14 cellular contexts compared by ENCODE assay signal in genomic region chr5:179378441-179379271, GRCh38. TPM values are rescaled to one million over a fixed set of nuclear protein-coding genes. Genes with fewer than 3 reads are reported as not detected.
A peak's percentile ranks its signal among the peaks of the same experiment; 100 is the strongest.
DNase-seq lines count a peak whose midpoint lies in the region; ATAC-seq and TF ChIP-seq lines count a peak whose summit lies in the region.
"Had no signal": no experiment of that assay in that cellular context is flagged by ENCODE, and none has a peak within 500 bp of the region (broad histone marks: within the 10 kb centered on the region; RNA-seq: fewer than 3 reads in every experiment).

No MANE protein-coding gene starts in this region.

- in situ Hi-C loops in transverse colon (cut with MboI; ENCODE audit: low pct_ligation_motif_present in 1 of 4, low pct_unique_long_range_greater_than_20kb in 1 of 4, low sequenced_read_pairs in 3 of 4), result no loop called here

- H3K4me1 ChIP-seq in HEK293 (ENCODE audit: control insufficient read depth, insufficient read depth, low read length) (no peaks in the 10 kb centered on the region), transverse colon (no peaks in the 10 kb centered on the region)

- WGBS in transverse colon (ENCODE audit: low coverage in 1 of 2), 2 donors, result 65% methylated on average over 16 of the region's 16 CpGs; no CpG with 5 or more reads in 1 of the 2 donors

- ATAC-seq in HG02840 (IDR thresholded peaks at IDR 0.05; ENCODE audit: low FRiP score, unreplicated experiment), result no peak

- POLR2A ChIA-PET in HEK293 (lab: Yijun Ruan, JAX), result no interaction called here

- peak; percentile 11 for TF ChIP-seq EP300 in transverse colon (IDR thresholded peaks at IDR 0.05; ENCODE audit: low read depth)

- TF ChIP-seq POLR2A in transverse colon (IDR thresholded peaks at IDR 0.05), result no peak

- H3K36me3 ChIP-seq in HEK293 (ENCODE audit: control insufficient read depth in 2 of 2, insufficient read depth in 1 of 2, low read length in 2 of 2), result no peaks in the 10 kb centered on the region
- no peaks in the 10 kb centered on the region for H3K36me3 ChIP-seq in transverse colon
- H3K36me3 ChIP-seq: breast epithelium, thoracic aorta had no signal

- CTCF ChIA-PET in HEK293 (lab: Yijun Ruan, JAX), result no interaction called here

- H3K9me3 ChIP-seq in HEK293 (ENCODE audit: control insufficient read depth, insufficient read depth, low read depth, low read length) (no peaks in the 10 kb centered on the region), transverse colon (no peaks in the 10 kb centered on the region)
- H3K9me3 ChIP-seq: breast epithelium, thoracic aorta had no signal

- H3K27ac ChIP-seq in HEK293 (ENCODE audit: extremely low read depth, low read depth, low read length) (no peak overlapping the region), coronary artery (peak overlapping the region in 1 of 2 donors; percentile 4), transverse colon (peak overlapping the region; percentile 48 to 57 (median 50))
- H3K27ac ChIP-seq: thoracic aorta had no signal

- TF ChIP-seq CTCF in HEK293 (tag by site-specific recombination; IDR thresholded peaks at IDR 0.05) (no peak), coronary artery (IDR thresholded peaks at IDR 0.05) (no peak), transverse colon (IDR thresholded peaks at IDR 0.05) (no peak)

- no peaks in the 10 kb centered on the region for H3K27me3 ChIP-seq in transverse colon
- H3K27me3 ChIP-seq: breast epithelium had no signal

- DNase-seq in coronary artery (ENCODE audit: low spot score) (peak; percentile 40), mesenteric fat pad (ENCODE audit: low spot score) (peak; percentile 75), transverse colon (no peak), NCI-H774 (lab: John Stamatoyannopoulos, UW) (no peak)
- DNase-seq in stimulated activated CD4-positive, alpha-beta T cell treated with anti-CD3 and anti-CD28 coated beads, Interleukin-4, amount 100 ng/mL, for 24 hours, result no peak
- DNase-seq: activated CD4-positive, alpha-beta T cell treated with anti-CD3 and anti-CD28 coated beads for 4 hours; midbrain; NCI-H187 treated with DMSO at 0.1 percent for 48 hours; retina; SW 1271 had no signal

- H3K4me3 ChIP-seq in HEK293 (ENCODE audit: low read depth, low read length), result no peak overlapping the region
- no peak overlapping the region for H3K4me3 ChIP-seq in coronary artery
- no peak overlapping the region for H3K4me3 ChIP-seq in transverse colon
- H3K4me3 ChIP-seq: breast epithelium, thoracic aorta had no signal

- intact Hi-C loops in transverse colon (cut with DNase I; ENCODE audit: low total_unique reads), result no loop called here

TF ChIP-seq in HEK293, 187 proteins besides CTCF, POLR2A, EP300 and RAD21:
- TF ChIP-seq ZNF211 (tag by site-specific recombination; IDR thresholded peaks at IDR 0.05; ENCODE audit: low read depth) (no peak), SALL2 (tag by site-specific recombination; IDR thresholded peaks at IDR 0.05; ENCODE audit: borderline replicate concordance) (no peak), ZNF600 (tag by site-specific recombination; IDR thresholded peaks at IDR 0.05) (0 out of 2 replicates have a peak, but pooled peaks have one; percentile 28), KLF16 (tag by site-specific recombination; IDR thresholded peaks at IDR 0.05) (no peak), MEIS1 (CRISPR knock-in tag; IDR thresholded peaks at IDR 0.05; ENCODE audit: borderline replicate concordance) (no peak), ZBTB10 (tag by site-specific recombination; IDR thresholded peaks at IDR 0.05) (no peak)

RNA-seq across cellular contexts. Expression of gene ADAMTS2, which starts 33.4 kb away (rescaled TPM):
- 79.4 TPM for total RNA-seq in mesenteric fat pad
- total RNA-seq in transverse colon, result 10 to 100 TPM in 2 of 4 donors, 1 to 10 TPM in 2; 6.0 to 20.9 (median 13.5) TPM

Comparison
In these comparisons a context has a peak if more than half of its experiments do, and no peak if none do; other contexts are left out.
1. DNase-seq: peak in coronary artery (single experiment) and mesenteric fat pad (single experiment); none in transverse colon (single experiment), stimulated activated CD4-positive, alpha-beta T cell treated with anti-CD3 and anti-CD28 coated beads, Interleukin-4, amount 100 ng/mL, for 24 hours (single experiment) and NCI-H774 (single experiment).